In genomic region chr1:87202922-87203655, GRCh38 we compare ENCODE assay signal across 10 cellular contexts.
DNase-seq lines count a peak whose midpoint lies in the region; ATAC-seq, FAIRE-seq and TF ChIP-seq lines count a peak whose summit lies in the region.
"Had no signal": no experiment of that assay in that cellular context is flagged by ENCODE, and none has a peak within 500 bp of the region (broad histone marks: within the 10 kb centered on the region; RNA-seq: fewer than 3 reads in every experiment).

No MANE protein-coding gene starts in this region.

- no peak overlapping the region for H3K4me3 ChIP-seq in small intestine (ENCODE audit: low read depth in 1 of 2, low read length in 2 of 2)

- peaks cover 46% of the 10 kb centered on the region for H3K27me3 Mint-ChIP-seq in dendritic cell treated with granulocyte-macrophage colony-stimulating factor and Interleukin-4, amounts not matched to agents 40 ng/mL and 50 ng/mL, for 4 days

- peak overlapping the region; percentile 13 for H3K4me3 Mint-ChIP-seq in dendritic cell treated with granulocyte-macrophage colony-stimulating factor and Interleukin-4, amounts not matched to agents 40 ng/mL and 50 ng/mL, for 4 days

- no peaks in the 10 kb centered on the region for H3K9me3 Mint-ChIP-seq in dendritic cell treated with granulocyte-macrophage colony-stimulating factor and Interleukin-4, amounts not matched to agents 40 ng/mL and 50 ng/mL, for 4 days

- 62 to 63% (median 62%) methylated on average over 16 of the region's 16 CpGs for WGBS in small intestine, 3 donors

- H3K36me3 Mint-ChIP-seq in dendritic cell treated with granulocyte-macrophage colony-stimulating factor and Interleukin-4, amounts not matched to agents 40 ng/mL and 50 ng/mL, for 4 days (ENCODE audit: low read depth), result no peaks in the 10 kb centered on the region

- peak; percentile 66 for FAIRE-seq in GM12892 (lab: Jason Lieb, UNC)
- FAIRE-seq in small intestine (lab: Jason Lieb, UNC), result no peak

- H3K27me3 ChIP-seq in small intestine (ENCODE audit: control insufficient read depth in 2 of 2, insufficient read depth in 2 of 2, low read length in 2 of 2), result no peaks in the 10 kb centered on the region

- intact Hi-C loops in dendritic cell treated with granulocyte-macrophage colony-stimulating factor and Interleukin-4, amounts not matched to agents 40 ng/mL and 50 ng/mL, for 4 days (cut with micrococcal nuclease), result no loop called here

- no peaks in the 10 kb centered on the region for H3K4me1 ChIP-seq in small intestine (ENCODE audit: control insufficient read depth in 2 of 2, insufficient read depth in 1 of 2, low read depth in 1 of 2, low read length in 1 of 2)
- H3K4me1 ChIP-seq: Caco-2 had no signal

- no peaks in the 10 kb centered on the region for H3K36me3 ChIP-seq in small intestine (ENCODE audit: control insufficient read depth in 2 of 2, insufficient read depth in 2 of 2, low read length in 2 of 2)

- DNase-seq in GM12892 (ENCODE audit: insufficient read length) (peak; percentile 16), small intestine (no peak), ACHN (no peak), iPS-NIHi7 (ENCODE audit: extremely low spot score) (no peak)
- DNase-seq: activated T-cell treated with anti-CD3 and anti-CD28 coated beads, Interleukin-2, amount 50 U/mL, for 1 hour; Caco-2 had no signal

- peak; percentile 94 for ATAC-seq in GM21423 (IDR thresholded peaks at IDR 0.05; ENCODE audit: unreplicated experiment)
- ATAC-seq in HG03280 (IDR thresholded peaks at IDR 0.05; ENCODE audit: unreplicated experiment), result peak; percentile 83
- ATAC-seq in GM18520 (IDR thresholded peaks at IDR 0.05; ENCODE audit: unreplicated experiment), result no peak

- peaks cover 18% of the 10 kb centered on the region for H3K4me1 Mint-ChIP-seq in dendritic cell treated with granulocyte-macrophage colony-stimulating factor and Interleukin-4, amounts not matched to agents 40 ng/mL and 50 ng/mL, for 4 days (ENCODE audit: low read depth)

- H3K9me3 ChIP-seq in small intestine (ENCODE audit: control insufficient read depth, low read depth), result no peaks in the 10 kb centered on the region
- H3K9me3 ChIP-seq: Caco-2 had no signal

- no peak overlapping the region for H3K27ac Mint-ChIP-seq in dendritic cell treated with granulocyte-macrophage colony-stimulating factor and Interleukin-4, amounts not matched to agents 40 ng/mL and 50 ng/mL, for 4 days

- no peak overlapping the region for H3K27ac ChIP-seq in small intestine (ENCODE audit: low read depth in 1 of 2, low read length in 1 of 2)

- TF ChIP-seq POLR2A in GM12892 (IDR thresholded peaks at IDR 0.05; ENCODE audit: low read depth, low read length), result no peak

- in situ Hi-C loops in ACHN (cut with HindIII; ENCODE audit: low pct_ligation_motif_present, low pct_unique_long_range_greater_than_20kb, low sequenced_read_pairs), result no loop called here
